ENCODE assay signal across 8 cellular contexts in genomic region chr3:11581237-11582122, GRCh38.
DNase-seq lines count a peak whose midpoint lies in the region; FAIRE-seq and TF ChIP-seq lines count a peak whose summit lies in the region.

No MANE protein-coding gene starts in this region.

- no peak overlapping the region for H2BK15ac ChIP-seq in mesendoderm (replicated peaks; ENCODE audit: low read depth)

- no peak overlapping the region for H3K4me3 Mint-ChIP-seq in activated CD4-positive, alpha-beta T cell treated with anti-CD3 and anti-CD28 coated beads, Interleukin-2, amount 10 ng/mL, durations not matched to agents 7 days and 5 days

- peak overlapping the region; percentile 15 for H3K4me2 ChIP-seq in mesendoderm (ENCODE audit: low read length)

- peaks cover 25% of the 10 kb centered on the region for H3K4me1 Mint-ChIP-seq in activated CD4-positive, alpha-beta T cell treated with anti-CD3 and anti-CD28 coated beads, Interleukin-2, amount 10 ng/mL, durations not matched to agents 7 days and 5 days

- no peak overlapping the region for H3K27ac Mint-ChIP-seq in activated CD4-positive, alpha-beta T cell treated with anti-CD3 and anti-CD28 coated beads, Interleukin-2, amount 10 ng/mL, durations not matched to agents 7 days and 5 days

- H3K36me3 ChIP-seq in mesendoderm (ENCODE audit: control insufficient read depth, insufficient read depth, low read length): no peaks in the 10 kb centered on the region
- H3K36me3 ChIP-seq in tibial nerve: no peaks in the 10 kb centered on the region

- H3K9ac ChIP-seq in mesendoderm (ENCODE audit: low read length): peak overlapping the region; percentile 38

- peak overlapping the region; percentile 17 for H4K5ac ChIP-seq in mesendoderm (ENCODE audit: low read length)

- no peak for TF ChIP-seq CTCF in tibial nerve (IDR thresholded peaks at IDR 0.05)

- H3K79me1 ChIP-seq in mesendoderm (ENCODE audit: low read length): peaks cover 31% of the 10 kb centered on the region

- TF ChIP-seq EP300 in tibial nerve (IDR thresholded peaks at IDR 0.05): no peak

- H3K4me1 ChIP-seq in mesendoderm (ENCODE audit: control insufficient read depth, low read depth, low read length) (peaks cover 3% of the 10 kb centered on the region), tibial nerve (peaks cover 0 to 90% (median 51%) of the 10 kb centered on the region in 4 donors)

- peak overlapping the region; percentile 5 for H3K18ac ChIP-seq in mesendoderm (ENCODE audit: low read length)

- no peak overlapping the region for H3K4ac ChIP-seq in mesendoderm (ENCODE audit: low read depth, low read length)

- H3K27me3 ChIP-seq in mesendoderm (ENCODE audit: insufficient read depth, low read length, poor library complexity) (no peaks in the 10 kb centered on the region), tibial nerve (no peaks in the 10 kb centered on the region)

- no peaks in the 10 kb centered on the region for H3K27me3 Mint-ChIP-seq in activated CD4-positive, alpha-beta T cell treated with anti-CD3 and anti-CD28 coated beads, Interleukin-2, amount 10 ng/mL, durations not matched to agents 7 days and 5 days

- peaks cover 48% of the 10 kb centered on the region for H3K79me2 ChIP-seq in mesendoderm (ENCODE audit: control insufficient read depth, insufficient read depth, low read length)

- peak overlapping the region; percentile 66 for H2BK5ac ChIP-seq in mesendoderm (ENCODE audit: low read length)

- H3K9me3 ChIP-seq in tibial nerve: no peaks in the 10 kb centered on the region

- no peak overlapping the region for H4K8ac ChIP-seq in mesendoderm (ENCODE audit: low read depth, low read length)

- no peak overlapping the region for H2BK120ac ChIP-seq in mesendoderm (ENCODE audit: low read depth, low read length)

- POLR2A ChIA-PET in activated CD4-positive, alpha-beta T cell treated with anti-CD3 and anti-CD28 coated beads, Interleukin-2, amount 10 ng/mL, durations not matched to agents 7 days and 5 days (lab: Charles Lee): no interaction called here

- H3K9me3 Mint-ChIP-seq in activated CD4-positive, alpha-beta T cell treated with anti-CD3 and anti-CD28 coated beads, Interleukin-2, amount 10 ng/mL, durations not matched to agents 7 days and 5 days: no peaks in the 10 kb centered on the region

- H3K4me3 ChIP-seq in mesendoderm (ENCODE audit: low read length) (no peak overlapping the region), tibial nerve (peak overlapping the region; percentile 10 to 47 (median 26))

- H3K23ac ChIP-seq in mesendoderm (ENCODE audit: low read length): no peak overlapping the region

- FAIRE-seq in frontal cortex (lab: Jason Lieb, UNC): no peak

- H3K27ac ChIP-seq in mesendoderm (ENCODE audit: low read depth, low read length): peak overlapping the region; percentile 9
- H3K27ac ChIP-seq in tibial nerve: peak overlapping the region; percentile 48 to 95 (median 72)

- peak; percentile 22 for DNase-seq in NCI-H1105 treated with DMSO at 0.1 percent for 48 hours (lab: John Stamatoyannopoulos, UW)
- no peak for DNase-seq in NCI-H1105 (lab: John Stamatoyannopoulos, UW)
- DNase-seq in dermis blood vessel endothelial cell: peak; percentile 55
- DNase-seq in mesendoderm: peak; percentile 36
- DNase-seq in tibial nerve (ENCODE audit: low spot score in 2 of 2): no peak
- DNase-seq in activated CD4-positive, alpha-beta T cell treated with anti-CD3 and anti-CD28 coated beads, Interleukin-2, amount 10 ng/mL, durations not matched to agents 7 days and 5 days: no peak
- DNase-seq in frontal cortex (ENCODE audit: low spot score in 2 of 2): no peak
- DNase-seq in NCI-H510A (lab: John Stamatoyannopoulos, UW): no peak

- no CpG with 5 or more reads among the region's 15 CpGs for WGBS in mesendoderm (ENCODE audit: extremely low coverage, insufficient coverage, low lambda C conversion rate)
- 29 to 31% methylated on average over 15 of the region's 15 CpGs for WGBS in tibial nerve, 2 donors

- peak overlapping the region; percentile 75 for H3K56ac ChIP-seq in mesendoderm (ENCODE audit: low read length)

- no peak overlapping the region for H2AK5ac ChIP-seq in mesendoderm (ENCODE audit: low read length)

- H3K36me3 Mint-ChIP-seq in activated CD4-positive, alpha-beta T cell treated with anti-CD3 and anti-CD28 coated beads, Interleukin-2, amount 10 ng/mL, durations not matched to agents 7 days and 5 days (ENCODE audit: low read depth): peaks cover 14% of the 10 kb centered on the region

- CTCF ChIA-PET in activated CD4-positive, alpha-beta T cell treated with anti-CD3 and anti-CD28 coated beads, Interleukin-2, amount 10 ng/mL, durations not matched to agents 7 days and 5 days (lab: Charles Lee): no interaction called here

- TF ChIP-seq POLR2A in tibial nerve (IDR thresholded peaks at IDR 0.05): no peak

Comparison
In these comparisons a context has a peak if more than half of its experiments do, and no peak if none do; other contexts are left out.
1. DNase-seq: peak in NCI-H1105 treated with DMSO at 0.1 percent for 48 hours (single experiment), dermis blood vessel endothelial cell (single experiment) and mesendoderm (single experiment); none in NCI-H1105 (single experiment), tibial nerve (0 of 2), activated CD4-positive, alpha-beta T cell treated with anti-CD3 and anti-CD28 coated beads, Interleukin-2, amount 10 ng/mL, durations not matched to agents 7 days and 5 days (single experiment), frontal cortex (0 of 2) and NCI-H510A (single experiment).